In the genomic region with DNA sequence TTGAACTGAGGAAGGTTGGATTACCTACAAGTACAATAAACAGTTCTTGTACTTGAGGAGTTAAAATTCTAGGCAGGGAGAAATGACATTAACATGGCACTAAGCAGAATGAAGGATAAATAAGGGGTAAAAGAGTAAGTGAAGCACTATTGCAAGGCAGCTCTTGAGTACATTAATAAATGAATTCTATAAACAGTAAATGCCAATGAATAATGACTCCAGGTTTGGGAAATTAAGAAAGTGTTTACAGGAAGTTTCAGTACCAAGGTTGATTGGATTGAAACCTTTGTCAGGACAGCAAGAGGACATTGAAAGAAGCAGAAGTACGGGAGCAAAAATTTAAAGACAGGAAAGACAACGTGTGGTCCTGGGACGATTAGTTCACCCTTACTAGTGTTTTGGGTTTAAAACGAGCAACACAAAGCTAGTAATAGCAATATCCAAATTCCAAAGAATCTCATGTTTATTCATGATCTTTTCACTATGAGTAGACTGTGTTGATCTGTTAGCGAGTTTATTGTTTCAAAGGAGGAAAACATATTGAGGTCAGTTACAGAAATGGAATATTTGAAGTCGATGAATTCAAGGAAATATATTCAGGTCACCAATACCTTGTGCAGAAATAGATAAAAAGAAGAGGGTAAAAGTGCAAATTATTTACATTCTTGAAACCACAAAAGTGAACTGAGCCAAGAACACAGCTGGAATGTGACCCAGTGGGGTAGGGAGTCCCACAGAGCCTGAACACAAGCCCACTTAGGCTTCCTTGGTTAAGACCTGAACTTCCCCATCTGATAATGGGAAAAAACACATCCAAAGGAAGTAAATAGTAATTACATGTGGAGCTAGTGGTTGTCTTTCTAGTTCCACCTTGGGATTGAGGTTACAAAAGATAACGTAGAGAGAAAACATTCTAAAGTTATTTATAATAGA, we compare ENCODE assay signal across 19 cellular contexts.
A peak's percentile ranks its signal among the peaks of the same experiment; 100 is the strongest.
DNase-seq lines count a peak whose midpoint lies in the region; TF ChIP-seq lines count a peak whose summit lies in the region.
"Had no signal": no experiment of that assay in that cellular context is flagged by ENCODE, and none has a peak within 500 bp of the region (broad histone marks: within the 10 kb centered on the region; RNA-seq: fewer than 3 reads in every experiment).

No MANE protein-coding gene starts in this region.

- no peak overlapping the region for H3K14ac ChIP-seq in neuronal stem cell (ENCODE audit: low read length)

- peak overlapping the region; percentile 19 for H3K56ac ChIP-seq in mesendoderm (ENCODE audit: low read length)

- H2BK120ac ChIP-seq in mesendoderm (ENCODE audit: low read depth, low read length) (no peak overlapping the region), neuronal stem cell (ENCODE audit: low read depth, low read length) (no peak overlapping the region)

- DNase-seq in Daoy (ENCODE audit: low read depth) (peak; percentile 55), M059J (ENCODE audit: low read depth) (peak; percentile 61), choroid plexus epithelial cell (ENCODE audit: low read depth) (peak; percentile 87), mesendoderm (peak; percentile 34), globus pallidus (ENCODE audit: low spot score) (no peak), RPMI8226 (no peak), hypothalamus (lab: John Stamatoyannopoulos, UW) (no peak), neuronal stem cell (ENCODE audit: low spot score) (no peak)
- DNase-seq: activated CD4-positive, CD25-positive, alpha-beta regulatory T cell treated with anti-CD3 and anti-CD28 coated beads, Interleukin-2, amount 50 U/mL, for 72 hours; activated T-cell treated with anti-CD3 and anti-CD28 coated beads, Interleukin-2, amount 50 U/mL, for 1 hour; DMS79; foreskin melanocyte; KBM-7; NCI-H1436 treated with DMSO at 0.1 percent for 48 hours; NCI-H526 treated with DMSO at 0.1 percent for 48 hours; stimulated activated CD4-positive, alpha-beta T cell treated with anti-CD3 and anti-CD28 coated beads, Interleukin-2, amount 100 ng/mL, for 48 hours; T-helper 1 cell had no signal

- no peak overlapping the region for H2AK5ac ChIP-seq in mesendoderm (ENCODE audit: low read length)
- H2AK5ac ChIP-seq in neuronal stem cell (ENCODE audit: low read depth, low read length), result no peak overlapping the region

- no peak overlapping the region for H3K23ac ChIP-seq in mesendoderm (ENCODE audit: low read length)
- no peak overlapping the region for H3K23ac ChIP-seq in neuronal stem cell (ENCODE audit: low read depth, low read length, poor library complexity)

- no peaks in the 10 kb centered on the region for H3K9me3 ChIP-seq in neuronal stem cell (replicated peaks in 1 of 2; ENCODE audit: control insufficient read depth in 2 of 2, insufficient read depth in 1 of 2, low read depth in 1 of 2, low read length in 2 of 2)
- H3K9me3 ChIP-seq: tibial nerve had no signal

- H3K4ac ChIP-seq in mesendoderm (ENCODE audit: low read depth, low read length) (no peak overlapping the region), neuronal stem cell (ENCODE audit: low read length) (no peak overlapping the region)

- H3K27ac ChIP-seq in mesendoderm (ENCODE audit: low read depth, low read length), result peak overlapping the region; percentile 77
- no peak overlapping the region for H3K27ac ChIP-seq in neuronal stem cell (replicated peaks; ENCODE audit: low read length)
- H3K27ac ChIP-seq: BLaER1 had no signal

- 100% methylated on average over 1 of the region's 7 CpGs for WGBS in mesendoderm (ENCODE audit: extremely low coverage, insufficient coverage, low lambda C conversion rate)
- no CpG with 5 or more reads among the region's 7 CpGs for WGBS in neuronal stem cell (ENCODE audit: extremely low coverage in 2 of 2, insufficient read length in 2 of 2, insufficient replicate concordance in 1 of 2), 2 donors

- H3K18ac ChIP-seq in mesendoderm (ENCODE audit: low read length) (peak overlapping the region; percentile 80), neuronal stem cell (ENCODE audit: low read length) (no peak overlapping the region)

- H2BK15ac ChIP-seq in mesendoderm (replicated peaks; ENCODE audit: low read depth) (no peak overlapping the region), neuronal stem cell (ENCODE audit: low read length) (no peak overlapping the region)

- H4K5ac ChIP-seq in mesendoderm (ENCODE audit: low read length), result no peak overlapping the region

- no peaks in the 10 kb centered on the region for H3K79me1 ChIP-seq in mesendoderm (ENCODE audit: low read length)
- no peaks in the 10 kb centered on the region for H3K79me1 ChIP-seq in neuronal stem cell (ENCODE audit: low read depth, low read length)

- TF ChIP-seq CTCF in choroid plexus epithelial cell (conservative IDR thresholded peaks at IDR 0.05; ENCODE audit: low read depth, low read length), result no peak

- H3K79me2 ChIP-seq in mesendoderm (ENCODE audit: control insufficient read depth, insufficient read depth, low read length), result no peaks in the 10 kb centered on the region

- H3K36me3 ChIP-seq in mesendoderm (ENCODE audit: control insufficient read depth, insufficient read depth, low read length) (no peaks in the 10 kb centered on the region), neuronal stem cell (replicated peaks in 1 of 2; ENCODE audit: control insufficient read depth in 2 of 2, insufficient read depth in 2 of 2, low read length in 2 of 2) (no peaks in the 10 kb centered on the region)
- H3K36me3 ChIP-seq: BLaER1, tibial nerve had no signal

- H3K4me3 ChIP-seq in choroid plexus epithelial cell (ENCODE audit: low read depth, low read length) (no peak overlapping the region), mesendoderm (ENCODE audit: low read length) (no peak overlapping the region), neuronal stem cell (ENCODE audit: low read length in 2 of 2) (no peak overlapping the region)
- H3K4me3 ChIP-seq: BLaER1, tibial nerve had no signal

- H3K9ac ChIP-seq in mesendoderm (ENCODE audit: low read length) (no peak overlapping the region), neuronal stem cell (ENCODE audit: low read depth, low read length, poor library complexity) (no peak overlapping the region)
- H3K9ac ChIP-seq: BLaER1 had no signal

- no peak overlapping the region for H2BK12ac ChIP-seq in neuronal stem cell (ENCODE audit: low read length)

- H3K27me3 ChIP-seq in mesendoderm (ENCODE audit: insufficient read depth, low read length, poor library complexity) (no peaks in the 10 kb centered on the region), neuronal stem cell (ENCODE audit: control insufficient read depth in 3 of 3, insufficient read depth in 3 of 3, low read depth in 1 of 3, low read length in 3 of 3) (no peaks in the 10 kb centered on the region)
- H3K27me3 ChIP-seq: BLaER1, tibial nerve had no signal

- H2BK5ac ChIP-seq in mesendoderm (ENCODE audit: low read length) (no peak overlapping the region), neuronal stem cell (ENCODE audit: low read length) (no peak overlapping the region)

- H4K91ac ChIP-seq in neuronal stem cell (ENCODE audit: low read depth, low read length, poor library complexity), result no peak overlapping the region

- H2AFZ ChIP-seq in neuronal stem cell (ENCODE audit: low read length), result no peak overlapping the region

- H4K8ac ChIP-seq in mesendoderm (ENCODE audit: low read depth, low read length) (no peak overlapping the region), neuronal stem cell (ENCODE audit: low read depth, low read length) (no peak overlapping the region)

- H3K4me2 ChIP-seq in mesendoderm (ENCODE audit: low read length), result no peak overlapping the region
- no peak overlapping the region for H3K4me2 ChIP-seq in neuronal stem cell (ENCODE audit: insufficient read depth, low read length, poor library complexity, severe bottlenecking)
- H3K4me2 ChIP-seq: BLaER1 had no signal

- H3K4me1 ChIP-seq in mesendoderm (ENCODE audit: control insufficient read depth, low read depth, low read length) (peaks cover 6% of the 10 kb centered on the region), neuronal stem cell (ENCODE audit: control insufficient read depth in 2 of 2, insufficient read depth in 1 of 2, low read depth in 1 of 2, low read length in 2 of 2) (peaks cover 6 to 8% of the 10 kb centered on the region in 2 donors)

Comparison
In these comparisons a context has a peak if more than half of its experiments do, and no peak if none do; other contexts are left out.
1. DNase-seq: peak in Daoy (single experiment), M059J (single experiment), choroid plexus epithelial cell (single experiment) and mesendoderm (single experiment); none in globus pallidus (single experiment), RPMI8226 (single experiment), hypothalamus (0 of 51) and neuronal stem cell (single experiment).